In genomic region chr7:130009848-130010688, GRCh38 we compare ENCODE assay signal across 8 cellular contexts. TPM values are rescaled to one million over a fixed set of nuclear protein-coding genes. Genes with fewer than 3 reads are reported as not detected.
A peak's percentile ranks its signal among the peaks of the same experiment; 100 is the strongest.
DNase-seq lines count a peak whose midpoint lies in the region; ATAC-seq and TF ChIP-seq lines count a peak whose summit lies in the region.

No MANE protein-coding gene starts in this region.

- ATAC-seq in GM19023 (IDR thresholded peaks at IDR 0.05; ENCODE audit: unreplicated experiment) (peak; percentile 47), HG03354 (IDR thresholded peaks at IDR 0.05; ENCODE audit: poor library complexity, severe bottlenecking, unreplicated experiment) (peak; percentile 47), heart left ventricle (peak in 3 of 4 donors; percentile 38 to 79 (median 68))

- no peak for TF ChIP-seq EP300 in suprapubic skin (IDR thresholded peaks at IDR 0.05)

- TF ChIP-seq POLR2A in heart left ventricle (IDR thresholded peaks at IDR 0.05), result no peak
- TF ChIP-seq POLR2A in suprapubic skin (IDR thresholded peaks at IDR 0.05), result no peak

- H3K4me1 ChIP-seq in heart left ventricle (peaks cover 0 to 23% (median 5%) of the 10 kb centered on the region in 12 donors), suprapubic skin (peaks cover 19% of the 10 kb centered on the region)

- peak overlapping the region in 5 of 12 donors; percentile 34 to 55 (median 41) for H3K27ac ChIP-seq in heart left ventricle
- peak overlapping the region; percentile 59 for H3K27ac ChIP-seq in suprapubic skin

- no peak for TF ChIP-seq CTCF in AG09309 (IDR thresholded peaks at IDR 0.05; ENCODE audit: control insufficient read depth, insufficient read depth, low read depth, low read length, missing control alignments)
- TF ChIP-seq CTCF in heart left ventricle (IDR thresholded peaks at IDR 0.05), result no peak
- TF ChIP-seq CTCF in suprapubic skin (IDR thresholded peaks at IDR 0.05), result no peak

- intact Hi-C loops in heart left ventricle (cut with DNase I), result loop anchor here (1.0 to 10.0 kb wide), 14 partner anchors 178 to 645 kb away; partner anchors contain the start of gene SMKR1 (in 1 of the 10)

- no peak overlapping the region for H3K4me3 ChIP-seq in AG09309 (ENCODE audit: control insufficient read depth, low read depth, low read length)
- no peak overlapping the region for H3K4me3 ChIP-seq in heart left ventricle
- H3K4me3 ChIP-seq in suprapubic skin, result no peak overlapping the region

- no peaks in the 10 kb centered on the region for H3K9me3 ChIP-seq in heart left ventricle
- H3K9me3 ChIP-seq in suprapubic skin, result no peaks in the 10 kb centered on the region

- WGBS in heart left ventricle, 4 donors, result 76 to 85% (median 85%) methylated on average over 9 of the region's 9 CpGs
- WGBS in suprapubic skin, result 76% methylated on average over 9 of the region's 9 CpGs

- DNase-seq in AG09309 (ENCODE audit: low read depth), result peak; percentile 64
- DNase-seq in activated CD4-positive, alpha-beta T cell treated with anti-CD3 and anti-CD28 coated beads, Interleukin-2, amount 50 U/mL, for 48 hours, result peak; percentile 26 to 35
- peak in 1 of 5 donors; percentile 60 for DNase-seq in heart left ventricle
- DNase-seq in suprapubic skin (ENCODE audit: low spot score in 2 of 2), result peak in 1 of 2 donors; percentile 73
- no peak for DNase-seq in NCI-H82 treated with DMSO at 0.1 percent for 48 hours (lab: John Stamatoyannopoulos, UW; ENCODE audit: unreplicated experiment)
- DNase-seq in NCI-H187 treated with DMSO at 0.1 percent for 48 hours (lab: John Stamatoyannopoulos, UW), result no peak

- no peaks in the 10 kb centered on the region for H3K36me3 ChIP-seq in heart left ventricle
- H3K36me3 ChIP-seq in suprapubic skin, result no peaks in the 10 kb centered on the region

- H3K27me3 ChIP-seq in heart left ventricle, result no peaks in the 10 kb centered on the region
- H3K27me3 ChIP-seq in suprapubic skin, result no peaks in the 10 kb centered on the region

RNA-seq across cellular contexts. Expression of gene ZC3HC1, which starts 41.1 kb away (rescaled TPM):
- total RNA-seq in heart left ventricle (10 to 100 TPM; 13.6 to 28.1 (median 17.1) TPM), suprapubic skin (1 to 10 TPM; 6.4 to 9.1 (median 7.5) TPM)
- 10 to 100 TPM; 16.3 to 17.5 TPM for polyA plus RNA-seq in heart left ventricle

RNA-seq across cellular contexts. Expression of gene UBE2H, which starts 57.3 kb away (rescaled TPM):
- total RNA-seq in heart left ventricle (100 to 1,000 TPM in 7 of 9 donors, 10 to 100 TPM in 2; 92.8 to 219 (median 130) TPM), suprapubic skin (10 to 100 TPM; 49.5 to 90.9 (median 57.1) TPM)
- polyA plus RNA-seq in heart left ventricle, result 10 to 100 TPM; 46.5 to 56.4 TPM

Comparison
In these comparisons a context has a peak if more than half of its experiments do, and no peak if none do; other contexts are left out.
1. DNase-seq: peak in AG09309 (single experiment) and activated CD4-positive, alpha-beta T cell treated with anti-CD3 and anti-CD28 coated beads, Interleukin-2, amount 50 U/mL, for 48 hours (2 of 2); none in NCI-H82 treated with DMSO at 0.1 percent for 48 hours (single experiment) and NCI-H187 treated with DMSO at 0.1 percent for 48 hours (single experiment).
2. Peak in every context shown above with its lines, with median percentiles within 50 percentile points of each other: ATAC-seq.